In genomic region chr1:201119826-201120225, GRCh38 we compare ENCODE assay signal across 20 cellular contexts. TPM values are rescaled to one million over a fixed set of nuclear protein-coding genes. Genes with fewer than 3 reads are reported as not detected.
DNase-seq lines count a peak whose midpoint lies in the region; ATAC-seq and TF ChIP-seq lines count a peak whose summit lies in the region.
"Had no signal": no experiment of that assay in that cellular context is flagged by ENCODE, and none has a peak within 500 bp of the region (broad histone marks: within the 10 kb centered on the region; RNA-seq: fewer than 3 reads in every experiment).

No MANE protein-coding gene starts in this region.

- H3K27me3 ChIP-seq in heart left ventricle (peaks cover 0 to 47% (median 8%) of the 10 kb centered on the region in 9 donors), left ventricle myocardium inferior (ENCODE audit: low read depth) (peaks cover 81% of the 10 kb centered on the region)
- H3K27me3 ChIP-seq: thyroid gland had no signal

- TF ChIP-seq POLR2A in heart left ventricle (IDR thresholded peaks at IDR 0.05) (no peak), NB4 (IDR thresholded peaks at IDR 0.05; ENCODE audit: extremely low read depth, insufficient read length) (no peak)

- H3K27ac ChIP-seq in heart left ventricle (no peak overlapping the region), left ventricle myocardium inferior (replicated peaks) (no peak overlapping the region), coronary artery (no peak overlapping the region)
- H3K27ac ChIP-seq: adrenal gland, esophagus muscularis mucosa, hepatocyte, parathyroid adenoma, thyroid gland had no signal

- H3K4me3 Mint-ChIP-seq in endothelial cell (ENCODE audit: unreplicated experiment): no peak overlapping the region
- H3K4me3 Mint-ChIP-seq: memory B cell; naive thymus-derived CD4-positive, alpha-beta T cell had no signal

- no peak for DNase-seq in heart left ventricle
- no peak for DNase-seq in left ventricle myocardium inferior
- peak; percentile 58 for DNase-seq in NB4 (ENCODE audit: low read depth)
- DNase-seq in fibroblast of gingiva (ENCODE audit: low read depth): peak; percentile 28
- DNase-seq in AG20443 (ENCODE audit: low spot score): no peak
- DNase-seq in coronary artery (ENCODE audit: low spot score): no peak
- DNase-seq in GM13977 (ENCODE audit: low spot score): no peak
- DNase-seq in endothelial cell (ENCODE audit: low spot score): no peak
- DNase-seq: NCI-H1417 treated with DMSO at 0.1 percent for 48 hours had no signal

- ATAC-seq in heart left ventricle: peak in 3 of 4 donors; percentile 12 to 59 (median 41)

- H3K36me3 Mint-ChIP-seq in endothelial cell (ENCODE audit: low read depth, unreplicated experiment): no peaks in the 10 kb centered on the region
- H3K36me3 Mint-ChIP-seq: memory B cell had no signal

- H3K27me3 Mint-ChIP-seq in endothelial cell (ENCODE audit: unreplicated experiment): peaks cover 6% of the 10 kb centered on the region
- H3K27me3 Mint-ChIP-seq: memory B cell had no signal

- peaks cover 8% of the 10 kb centered on the region for H3K4me1 Mint-ChIP-seq in endothelial cell (ENCODE audit: unreplicated experiment)

- no peaks in the 10 kb centered on the region for H3K36me3 ChIP-seq in heart left ventricle
- no peaks in the 10 kb centered on the region for H3K36me3 ChIP-seq in left ventricle myocardium inferior
- H3K36me3 ChIP-seq: adrenal gland, esophagus muscularis mucosa, thyroid gland had no signal

- no peak for TF ChIP-seq CTCF in heart left ventricle (IDR thresholded peaks at IDR 0.05)
- TF ChIP-seq CTCF in left ventricle myocardium inferior (IDR thresholded peaks at IDR 0.05; ENCODE audit: borderline replicate concordance): no peak
- TF ChIP-seq CTCF in NB4 (IDR thresholded peaks at IDR 0.05; ENCODE audit: low read depth, low read length): no peak
- TF ChIP-seq CTCF in coronary artery (IDR thresholded peaks at IDR 0.05): no peak
- no peak for TF ChIP-seq CTCF in GM13977 (IDR thresholded peaks at IDR 0.05; ENCODE audit: extremely low read depth, insufficient read depth, missing control alignments)
- no peak for TF ChIP-seq CTCF in endothelial cell (IDR thresholded peaks at IDR 0.05; ENCODE audit: unreplicated experiment)

- no peaks in the 10 kb centered on the region for H3K9me3 Mint-ChIP-seq in endothelial cell (ENCODE audit: unreplicated experiment)
- H3K9me3 Mint-ChIP-seq: memory B cell; naive thymus-derived CD4-positive, alpha-beta T cell had no signal

- H3K4me3 ChIP-seq in heart left ventricle (no peak overlapping the region), left ventricle myocardium inferior (no peak overlapping the region), NB4 (ENCODE audit: low read depth, low read length) (no peak overlapping the region), coronary artery (no peak overlapping the region)
- H3K4me3 ChIP-seq: adrenal gland, esophagus muscularis mucosa, hepatocyte, thyroid gland had no signal

- no peak overlapping the region for H3K27ac Mint-ChIP-seq in endothelial cell (ENCODE audit: unreplicated experiment)
- H3K27ac Mint-ChIP-seq: memory B cell had no signal

- WGBS in heart left ventricle, 4 donors: 48 to 64% (median 60%) methylated on average over 5 of the region's 5 CpGs

- in situ Hi-C loops in GM13977 (cut with MboI; ENCODE audit: low pct_unique_long_range_greater_than_20kb, low sequenced_read_pairs, unreplicated experiment): loop anchor here (10.0 kb wide), 1 partner anchor 155 kb away; no protein-coding TSS in a partner anchor

- intact Hi-C loops in heart left ventricle (cut with DNase I) (no loop called here), left ventricle myocardium inferior (cut with micrococcal nuclease) (loop anchor here (10.0 kb wide), 1 partner anchor 145 kb away; no protein-coding TSS in a partner anchor)

- H3K9me3 ChIP-seq in heart left ventricle: no peaks in the 10 kb centered on the region
- no peaks in the 10 kb centered on the region for H3K9me3 ChIP-seq in left ventricle myocardium inferior (replicated peaks)
- H3K9me3 ChIP-seq: adrenal gland, esophagus muscularis mucosa, thyroid gland had no signal

- H3K4me1 ChIP-seq in heart left ventricle (peaks cover 0 to 13% (median under 1%) of the 10 kb centered on the region in 12 donors), left ventricle myocardium inferior (peaks cover 12% of the 10 kb centered on the region)
- H3K4me1 ChIP-seq: adrenal gland, parathyroid adenoma had no signal

RNA-seq across cellular contexts. Expression of gene ASCL5, which starts 7.2 kb away (rescaled TPM):
- total RNA-seq in heart left ventricle (not detected), left ventricle myocardium inferior (not detected), endothelial cell (ENCODE audit: unreplicated experiment) (not detected)
- polyA plus RNA-seq in heart left ventricle: not detected
- total RNA-seq: adrenal gland, esophagus muscularis mucosa, H7, hepatocyte, HT1080, LHCN-M2, thyroid gland had no signal
- polyA plus RNA-seq: AG04450, hepatocyte had no signal

RNA-seq across cellular contexts. Expression of gene CACNA1S, which starts 7.6 kb away (rescaled TPM):
- total RNA-seq in heart left ventricle (not detected), left ventricle myocardium inferior (not detected), endothelial cell (ENCODE audit: unreplicated experiment) (0.08 TPM)
- polyA plus RNA-seq in heart left ventricle: not detected
- total RNA-seq: esophagus muscularis mucosa; H7; hepatocyte; HT1080; naive thymus-derived CD4-positive, alpha-beta T cell; thyroid gland had no signal
- polyA plus RNA-seq: adrenal gland; AG04450; hepatocyte; naive thymus-derived CD4-positive, alpha-beta T cell had no signal

RNA-seq across cellular contexts. Expression of gene TMEM9, which starts 34.4 kb away (rescaled TPM):
- total RNA-seq in heart left ventricle (10 to 100 TPM; 22.6 to 35.9 (median 29.3) TPM), left ventricle myocardium inferior (25.3 TPM), endothelial cell (ENCODE audit: unreplicated experiment) (78.7 TPM)
- polyA plus RNA-seq in heart left ventricle: 10 to 100 TPM; 22.4 to 42.9 TPM

Comparison
In these comparisons a context has a peak if more than half of its experiments do, and no peak if none do; other contexts are left out.
1. DNase-seq: peak in NB4 (single experiment) and fibroblast of gingiva (single experiment); none in heart left ventricle (0 of 5), left ventricle myocardium inferior (single experiment), AG20443 (single experiment), coronary artery (single experiment), GM13977 (single experiment) and endothelial cell (single experiment).